Comparison of ENCODE assay signal across 20 cellular contexts in the genomic region with DNA sequence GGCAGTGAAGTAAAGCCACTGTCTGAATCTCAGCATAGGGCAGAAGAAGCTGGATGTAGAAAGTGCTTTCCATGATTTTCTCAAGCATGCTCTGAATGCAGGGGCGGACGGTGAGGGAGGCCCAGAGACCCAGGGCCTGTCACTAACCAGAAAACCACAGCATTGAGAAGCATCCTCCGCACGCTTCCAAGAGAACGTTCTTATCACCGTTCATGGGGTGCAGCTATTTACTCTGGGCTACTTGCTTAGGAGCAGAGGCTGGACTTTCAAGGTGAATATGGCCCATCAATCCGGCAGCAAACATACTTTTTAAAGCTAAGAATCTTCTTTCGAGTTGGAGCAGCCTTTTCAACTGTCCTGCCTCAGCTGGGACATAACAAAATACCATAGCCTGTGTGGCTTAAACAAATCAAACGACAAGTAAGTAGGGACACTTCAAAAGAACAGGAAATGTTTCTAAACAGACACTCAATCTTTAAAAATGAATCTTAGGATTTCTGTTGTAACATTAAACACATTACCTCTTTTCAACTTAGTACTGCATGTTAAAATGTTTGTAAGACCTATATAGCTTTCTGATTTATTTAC. TPM values are rescaled to one million over a fixed set of nuclear protein-coding genes. Genes with fewer than 3 reads are reported as not detected.
DNase-seq lines count a peak whose midpoint lies in the region; ATAC-seq and TF ChIP-seq lines count a peak whose summit lies in the region.
"Had no signal": no experiment of that assay in that cellular context is flagged by ENCODE, and none has a peak within 500 bp of the region (broad histone marks: within the 10 kb centered on the region; RNA-seq: fewer than 3 reads in every experiment).

No MANE protein-coding gene starts in this region.

- no TSS peak for BruUV-seq in A673 (replicated peaks; lab: Mats Ljungman, UMichigan)

- 71 to 73% methylated on average over 9 of the region's 9 CpGs for WGBS in esophagus squamous epithelium, 2 donors
- WGBS in thyroid gland, 2 donors = 67 to 82% methylated on average over 9 of the region's 9 CpGs

- no peak overlapping the region for H3K4me3 Mint-ChIP-seq in nephron progenitor cell
- H3K4me3 Mint-ChIP-seq: activated T-helper 17 cell treated with anti-CD3 and anti-CD28 coated beads, Interleukin-2, amount 50 U/mL, for 72 hours; naive thymus-derived CD8-positive, alpha-beta T cell; WTC11 had no signal

- no peaks in the 10 kb centered on the region for H3K9me3 Mint-ChIP-seq in nephron progenitor cell
- H3K9me3 Mint-ChIP-seq: activated T-helper 17 cell treated with anti-CD3 and anti-CD28 coated beads, Interleukin-2, amount 50 U/mL, for 72 hours; naive thymus-derived CD8-positive, alpha-beta T cell; WTC11 had no signal

- peak overlapping the region; percentile 94 for H3K27ac Mint-ChIP-seq in nephron progenitor cell
- H3K27ac Mint-ChIP-seq: activated T-helper 17 cell treated with anti-CD3 and anti-CD28 coated beads, Interleukin-2, amount 50 U/mL, for 72 hours; naive thymus-derived CD8-positive, alpha-beta T cell; WTC11 had no signal

- POLR2A ChIA-PET in A673 (lab: Charles Lee; ENCODE audit: low non-redundant PET) = no interaction called here

- DNase-seq in esophagus squamous epithelium (lab: John Stamatoyannopoulos, UW) = no peak
- DNase-seq in nephron progenitor cell = no peak
- DNase-seq in thyroid gland = no peak
- DNase-seq in A673 (ENCODE audit: low spot score) = no peak
- DNase-seq in NK-92 treated with Interleukin-12 subunit alpha and Interleukin-12 subunit beta, amount 100 ng/mL, for 24 hours (lab: John Stamatoyannopoulos, UW) = no peak
- DNase-seq in activated naive CD4-positive, alpha-beta T cell treated with Interleukin-2 at 50 U/mL for 16 hours = no peak
- DNase-seq: activated CD8-positive, alpha-beta memory T cell treated with anti-CD3 and anti-CD28 coated beads for 24 hours; effector CD8-positive, alpha-beta T cell; MG63; naive thymus-derived CD8-positive, alpha-beta T cell; NCI-H187 treated with DMSO at 0.1 percent for 48 hours; NCI-H510A; stimulated activated CD4-positive, alpha-beta T cell treated with anti-CD3 and anti-CD28 coated beads, Interleukin-2, amount 100 ng/mL, for 24 hours; T-helper 1 cell had no signal

- no peak overlapping the region for H3K4me3 ChIP-seq in esophagus squamous epithelium
- H3K4me3 ChIP-seq in thyroid gland (replicated peaks in 1 of 3) = no peak overlapping the region
- H3K4me3 ChIP-seq in A673 (ENCODE audit: low read depth, low read length, poor library complexity, severe bottlenecking) = no peak overlapping the region
- H3K4me3 ChIP-seq: MG63 had no signal

- no peaks in the 10 kb centered on the region for H3K27me3 Mint-ChIP-seq in nephron progenitor cell (ENCODE audit: low read depth, poor library complexity)
- H3K27me3 Mint-ChIP-seq: activated T-helper 17 cell treated with anti-CD3 and anti-CD28 coated beads, Interleukin-2, amount 50 U/mL, for 72 hours; naive thymus-derived CD8-positive, alpha-beta T cell had no signal

- no peaks in the 10 kb centered on the region for H3K27me3 ChIP-seq in esophagus squamous epithelium
- H3K27me3 ChIP-seq in thyroid gland = no peaks in the 10 kb centered on the region
- H3K27me3 ChIP-seq in A673 (replicated peaks; ENCODE audit: insufficient read depth, low read depth, low read length, poor library complexity) = no peaks in the 10 kb centered on the region
- H3K27me3 ChIP-seq: MG63 had no signal

- H3K27ac ChIP-seq in angular gyrus (ENCODE audit: low read depth, low read length) (peak overlapping the region; percentile 95), esophagus squamous epithelium (peak overlapping the region in 3 of 4 donors; percentile 51 to 60 (median 60)), thyroid gland (peak overlapping the region; percentile 80 to 94 (median 88)), A673 (ENCODE audit: low read depth, low read length, poor library complexity, severe bottlenecking) (no peak overlapping the region)

- CTCF ChIA-PET in A673 (lab: Charles Lee) = interaction anchor here (0.6 kb wide), 1 partner anchor 11 kb away, joined by 3 read pairs; no protein-coding TSS in a partner anchor

- intact Hi-C loops in esophagus squamous epithelium (cut with DNase I) = no loop called here
- intact Hi-C loops in thyroid gland (cut with DNase I) = no loop called here
- intact Hi-C loops in A673 (cut with micrococcal nuclease; ENCODE audit: unreplicated experiment) = no loop called here

- H3K4me1 ChIP-seq in esophagus squamous epithelium (peaks cover 0 to 20% (median 10%) of the 10 kb centered on the region in 3 donors), thyroid gland (peaks cover 50 to 58% of the 10 kb centered on the region in 2 donors), A673 (ENCODE audit: insufficient read depth, low read length, poor library complexity, severe bottlenecking) (no peaks in the 10 kb centered on the region)

- TF ChIP-seq POLR2A in esophagus squamous epithelium (IDR thresholded peaks at IDR 0.05) (no peak), thyroid gland (IDR thresholded peaks at IDR 0.05) (no peak)

- no peak for ATAC-seq in GM21526 (IDR thresholded peaks at IDR 0.05; ENCODE audit: low FRiP score, unreplicated experiment)
- ATAC-seq: activated T-helper 17 cell treated with anti-CD3 and anti-CD28 coated beads, Interleukin-2, amount 50 U/mL, for 72 hours; HepG2; naive thymus-derived CD8-positive, alpha-beta T cell; Right ventricle myocardium inferior; WTC11 had no signal

- H3K36me3 Mint-ChIP-seq in nephron progenitor cell (ENCODE audit: low read depth) = peaks cover 65% of the 10 kb centered on the region

- TF ChIP-seq CTCF in esophagus squamous epithelium (IDR thresholded peaks at IDR 0.05) (no peak), nephron progenitor cell (IDR thresholded peaks at IDR 0.05) (no peak), thyroid gland (IDR thresholded peaks at IDR 0.05) (no peak), A673 (conservative IDR thresholded peaks at IDR 0.05; ENCODE audit: low read depth, low read length) (no peak)

- H3K4me1 Mint-ChIP-seq in nephron progenitor cell = peaks cover 25% of the 10 kb centered on the region
- H3K4me1 Mint-ChIP-seq: WTC11 had no signal

- H3K36me3 ChIP-seq in esophagus squamous epithelium (peaks cover 0 to 56% (median 7%) of the 10 kb centered on the region in 3 donors), thyroid gland (no peaks in the 10 kb centered on the region), A673 (ENCODE audit: insufficient read depth, low read length, poor library complexity, severe bottlenecking) (no peaks in the 10 kb centered on the region)
- H3K36me3 ChIP-seq: MG63 had no signal

- H3K9me3 ChIP-seq in esophagus squamous epithelium = no peaks in the 10 kb centered on the region
- no peaks in the 10 kb centered on the region for H3K9me3 ChIP-seq in thyroid gland
- no peaks in the 10 kb centered on the region for H3K9me3 ChIP-seq in A673 (ENCODE audit: low read depth, low read length, poor library complexity, severe bottlenecking)
- H3K9me3 ChIP-seq: MG63 had no signal

RNA-seq across cellular contexts. Expression of gene CDRT4, which starts 46.5 kb away (rescaled TPM):
- total RNA-seq in esophagus squamous epithelium (1 to 10 TPM; 3.2 to 7.6 (median 3.8) TPM), thyroid gland (10 to 100 TPM in 2 of 4 donors, 1 to 10 TPM in 2; 4.0 to 13.4 (median 11.1) TPM), A673 (2021) (0.62 and 1.3 TPM in 2 replicates)

RNA-seq across cellular contexts. Expression of gene TVP23C, which starts 49.3 kb away (rescaled TPM):
- 10 to 100 TPM in 3 of 4 donors, 1 to 10 TPM in 1; 4.2 to 27.1 (median 18.5) TPM for total RNA-seq in esophagus squamous epithelium
- total RNA-seq in thyroid gland = 10 to 100 TPM; 37.9 to 99.0 (median 67.4) TPM
- total RNA-seq in A673 (2021) = 7.4 and 8.5 TPM in 2 replicates
